Comparison of ENCODE assay signal across 29 cellular contexts in the genomic region with DNA sequence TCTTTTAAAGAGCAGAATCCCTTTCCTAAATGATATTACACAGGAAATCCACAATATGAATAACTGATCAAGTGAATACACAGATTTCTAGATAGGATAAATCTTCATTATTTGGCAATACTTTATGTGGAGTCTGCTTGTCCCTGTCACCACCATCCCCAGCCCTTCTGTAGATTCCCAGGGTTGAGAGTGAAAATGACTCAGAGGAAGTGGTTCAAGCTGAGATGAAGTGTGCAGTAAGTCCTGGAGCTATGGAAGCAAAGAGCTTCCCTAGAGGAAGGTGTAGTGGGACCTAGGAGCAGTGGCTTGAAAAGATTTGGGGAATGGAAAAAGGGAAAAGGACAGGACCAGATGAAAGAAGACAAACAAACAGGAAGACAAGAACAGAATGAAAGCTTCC.
DNase-seq lines count a peak whose midpoint lies in the region; ATAC-seq, FAIRE-seq and TF ChIP-seq lines count a peak whose summit lies in the region.
"Had no signal": no experiment of that assay in that cellular context is flagged by ENCODE, and none has a peak within 500 bp of the region (broad histone marks: within the 10 kb centered on the region; RNA-seq: fewer than 3 reads in every experiment).

No MANE protein-coding gene starts in this region.

- H4K20me1 ChIP-seq in astrocyte (ENCODE audit: insufficient read depth, low read length) = no peaks in the 10 kb centered on the region

- H3K27ac ChIP-seq in astrocyte (ENCODE audit: low read depth, low read length) = no peak overlapping the region
- H3K27ac ChIP-seq: gastrocnemius medialis, KMS-11, left lung, psoas muscle, spleen, vagina had no signal

- no peaks in the 10 kb centered on the region for H3K36me3 Mint-ChIP-seq in astrocyte (ENCODE audit: low read depth, unreplicated experiment)
- H3K36me3 Mint-ChIP-seq: activated naive CD8-positive, alpha-beta T cell; brain; CD8-positive, alpha-beta memory T cell had no signal

- peaks cover 5% of the 10 kb centered on the region for H3K4me1 ChIP-seq in astrocyte (ENCODE audit: insufficient read depth, low read length)
- H3K4me1 ChIP-seq: gastrocnemius medialis, left lung, psoas muscle, spleen, vagina had no signal

- H3K27me3 Mint-ChIP-seq in astrocyte (ENCODE audit: low read depth, unreplicated experiment) = peaks cover 6% of the 10 kb centered on the region
- H3K27me3 Mint-ChIP-seq: activated B cell treated with CpG ODN at 0.5 μM for 24 hours had no signal

- FAIRE-seq in astrocyte (lab: Jason Lieb, UNC) = no peak
- FAIRE-seq: GM18507 had no signal

- H3K27me3 ChIP-seq in astrocyte (ENCODE audit: insufficient read depth, low read length) = no peaks in the 10 kb centered on the region
- H3K27me3 ChIP-seq: gastrocnemius medialis, left lung, spleen, vagina had no signal

- no peak overlapping the region for H2AFZ ChIP-seq in astrocyte (ENCODE audit: low read depth, low read length)

- H3K9ac ChIP-seq in astrocyte (ENCODE audit: low read length) = no peak overlapping the region
- H3K9ac ChIP-seq: KMS-11 had no signal

- no peak overlapping the region for H3K27ac Mint-ChIP-seq in astrocyte (ENCODE audit: unreplicated experiment)
- H3K27ac Mint-ChIP-seq: activated B cell treated with CpG ODN at 0.5 μM for 24 hours; activated CD8-positive, alpha-beta T cell treated with anti-CD3 and anti-CD28 coated beads, Interleukin-2, amount 10 ng/mL, durations not matched to agents 7 days and 5 days; activated naive CD8-positive, alpha-beta T cell; brain; CD8-positive, alpha-beta memory T cell; T-helper 17 cell had no signal

- H3K79me2 ChIP-seq in astrocyte (ENCODE audit: insufficient read depth, low read length) = no peaks in the 10 kb centered on the region

- H3K9me3 Mint-ChIP-seq in astrocyte (ENCODE audit: unreplicated experiment) = peaks cover 1% of the 10 kb centered on the region
- H3K9me3 Mint-ChIP-seq: activated B cell treated with CpG ODN at 0.5 μM for 24 hours; brain; CD8-positive, alpha-beta memory T cell had no signal

- DNase-seq in AG08395 (ENCODE audit: low spot score) = peak; percentile 50
- peak; percentile 62 for DNase-seq in HCEC 1CT
- DNase-seq in astrocyte (ENCODE audit: low read depth) = peak; percentile 12
- DNase-seq in kidney tubule cell (ENCODE audit: low spot score) = peak; percentile 79
- DNase-seq in NCI-H526 (lab: John Stamatoyannopoulos, UW) = no peak
- DNase-seq in activated T-cell treated with anti-CD3 and anti-CD28 coated beads, Interleukin-2, amount 50 U/mL, for 48 hours = no peak
- DNase-seq in NCI-H526 treated with DMSO at 0.1 percent for 48 hours (lab: John Stamatoyannopoulos, UW) = no peak
- DNase-seq: activated B cell treated with CpG ODN at 0.5 μM for 24 hours; activated CD8-positive, alpha-beta T cell treated with anti-CD3 and anti-CD28 coated beads, Interleukin-2, amount 10 ng/mL, durations not matched to agents 7 days and 5 days; CD8-positive, alpha-beta memory T cell; DMS79 treated with DMSO at 0.1 percent for 48 hours; gastrocnemius medialis; left lung; mucosa of descending colon; NCI-H1105; NCI-H2081 treated with DMSO at 0.1 percent for 48 hours; NCI-H510A treated with DMSO at 0.1 percent for 48 hours; psoas muscle; SIG-M5; spleen; stimulated activated CD8-positive, alpha-beta memory T cell treated with anti-CD3 and anti-CD28 coated beads, Interleukin-4, amount 100 ng/mL, for 48 hours; substantia nigra; T-helper 17 cell had no signal

- ATAC-seq in HG03521 (IDR thresholded peaks at IDR 0.05; ENCODE audit: unreplicated experiment) = no peak
- ATAC-seq: activated CD8-positive, alpha-beta T cell treated with anti-CD3 and anti-CD28 coated beads, Interleukin-2, amount 10 ng/mL, durations not matched to agents 7 days and 5 days; gastrocnemius medialis; left lung; mucosa of descending colon; psoas muscle; T-helper 17 cell had no signal

- TF ChIP-seq CTCF in astrocyte (IDR thresholded peaks at IDR 0.05; ENCODE audit: insufficient read depth, low read depth, low read length) = no peak

- H3K4me3 ChIP-seq in astrocyte (ENCODE audit: insufficient read depth, low read depth, low read length) = no peak overlapping the region
- H3K4me3 ChIP-seq: gastrocnemius medialis, left lung, mucosa of descending colon, psoas muscle, spleen, vagina had no signal

- H3K4me2 ChIP-seq in astrocyte (ENCODE audit: low read length) = no peak overlapping the region
- H3K4me2 ChIP-seq: KMS-11 had no signal

- no peaks in the 10 kb centered on the region for H3K36me3 ChIP-seq in astrocyte (ENCODE audit: insufficient read depth, low read length)
- H3K36me3 ChIP-seq: gastrocnemius medialis, left lung, spleen, vagina had no signal

- H3K4me1 Mint-ChIP-seq in astrocyte (ENCODE audit: low read depth, unreplicated experiment) = peaks cover 8% of the 10 kb centered on the region
- H3K4me1 Mint-ChIP-seq: activated B cell treated with CpG ODN at 0.5 μM for 24 hours had no signal

- H3K9me3 ChIP-seq in astrocyte (ENCODE audit: insufficient read depth, low read depth, low read length) = no peaks in the 10 kb centered on the region
- H3K9me3 ChIP-seq: gastrocnemius medialis, left lung, mucosa of descending colon, psoas muscle, spleen, vagina had no signal

- H3K4me3 Mint-ChIP-seq in astrocyte (ENCODE audit: unreplicated experiment) = no peak overlapping the region
- H3K4me3 Mint-ChIP-seq: activated B cell treated with CpG ODN at 0.5 μM for 24 hours; activated CD8-positive, alpha-beta T cell treated with anti-CD3 and anti-CD28 coated beads, Interleukin-2, amount 10 ng/mL, durations not matched to agents 7 days and 5 days; activated naive CD8-positive, alpha-beta T cell; brain; CD8-positive, alpha-beta memory T cell; T-helper 17 cell had no signal

Comparison
In these comparisons a context has a peak if more than half of its experiments do, and no peak if none do; other contexts are left out.
1. DNase-seq: peak in AG08395 (single experiment), HCEC 1CT (single experiment), astrocyte (single experiment) and kidney tubule cell (single experiment); none in NCI-H526 (0 of 2), activated T-cell treated with anti-CD3 and anti-CD28 coated beads, Interleukin-2, amount 50 U/mL, for 48 hours (0 of 2) and NCI-H526 treated with DMSO at 0.1 percent for 48 hours (single experiment).